Comparison of ENCODE assay signal across 8 cellular contexts in genomic region chr4:169115897-169116254, GRCh38.
DNase-seq lines count a peak whose midpoint lies in the region; ATAC-seq and TF ChIP-seq lines count a peak whose summit lies in the region.

No MANE protein-coding gene starts in this region.

- DNase-seq in NCI-H2196 (lab: John Stamatoyannopoulos, UW; ENCODE audit: unreplicated experiment) (peak; percentile 41), epithelial cell of esophagus (ENCODE audit: low read depth) (peak; percentile 99), renal cortical epithelial cell (ENCODE audit: low read depth) (peak; percentile 98), DMS114 treated with DMSO at 0.1 percent for 48 hours (lab: John Stamatoyannopoulos, UW; ENCODE audit: unreplicated experiment) (no peak)
- no peak for DNase-seq in stimulated activated CD4-positive, alpha-beta T cell treated with anti-CD3 and anti-CD28 coated beads, Interleukin-2, amount 100 ng/mL, for 24 hours

- peak; percentile 68 for ATAC-seq in GM19463 (IDR thresholded peaks at IDR 0.05; ENCODE audit: unreplicated experiment)
- no peak for ATAC-seq in GM21576 (IDR thresholded peaks at IDR 0.05; ENCODE audit: unreplicated experiment)
- no peak for ATAC-seq in GM19452 (IDR thresholded peaks at IDR 0.05; ENCODE audit: unreplicated experiment)

- H3K4me3 ChIP-seq in epithelial cell of esophagus (ENCODE audit: low read length) = no peak overlapping the region

- peak; percentile 58 for TF ChIP-seq CTCF in epithelial cell of esophagus (IDR thresholded peaks at IDR 0.05; ENCODE audit: insufficient read depth, low read depth, low read length, missing control alignments)

Comparison
In these comparisons a context has a peak if more than half of its experiments do, and no peak if none do; other contexts are left out.
1. DNase-seq: peak in NCI-H2196 (single experiment), epithelial cell of esophagus (single experiment) and renal cortical epithelial cell (single experiment); none in DMS114 treated with DMSO at 0.1 percent for 48 hours (single experiment) and stimulated activated CD4-positive, alpha-beta T cell treated with anti-CD3 and anti-CD28 coated beads, Interleukin-2, amount 100 ng/mL, for 24 hours (0 of 2).